In genomic region chr4:123581802-123582201, GRCh38 we compare ENCODE assay signal across 22 cellular contexts.
"Had no signal": no experiment of that assay in that cellular context is flagged by ENCODE, and none has a peak within 500 bp of the region (broad histone marks: within the 10 kb centered on the region; RNA-seq: fewer than 3 reads in every experiment).

No MANE protein-coding gene starts in this region.

- H3K27me3 ChIP-seq: dorsolateral prefrontal cortex, esophagus muscularis mucosa, foreskin keratinocyte, gastroesophageal sphincter, heart left ventricle, left lung had no signal

- DNase-seq: dermis blood vessel endothelial cell; dorsolateral prefrontal cortex; effector CD4-positive, alpha-beta T cell; effector memory CD4-positive, alpha-beta T cell; foreskin keratinocyte; heart left ventricle; hippocampal formation; left cardiac atrium; left ventricle myocardium superior; lower lobe of right lung; mesenchymal stem cell; mucosa of descending colon; naive B cell had no signal

- ATAC-seq: foreskin keratinocyte, gastroesophageal sphincter, heart left ventricle, left cardiac atrium, left lung, left ventricle myocardium superior, lower lobe of right lung, mucosa of descending colon had no signal

- H3K36me3 ChIP-seq: esophagus muscularis mucosa, gastroesophageal sphincter, heart left ventricle, left lung, lower lobe of right lung had no signal

- H3K4me3 ChIP-seq: coronary artery, dorsolateral prefrontal cortex, esophagus muscularis mucosa, gastroesophageal sphincter, heart left ventricle, left lung, lower lobe of right lung, mucosa of descending colon had no signal

- H3K27ac ChIP-seq: coronary artery, dorsolateral prefrontal cortex, esophagus muscularis mucosa, foreskin keratinocyte, gastroesophageal sphincter, heart left ventricle, left lung, lower lobe of right lung had no signal

- H3K4me1 ChIP-seq: esophagus muscularis mucosa, gastroesophageal sphincter, left lung, lower lobe of right lung had no signal

- FAIRE-seq: colon, endothelial cell of umbilical vein, frontal cortex, islet of Langerhans, keratinocyte had no signal
